Comparison of ENCODE assay signal across 21 cellular contexts in genomic region chr13:58935689-58936088, GRCh38.
"Had no signal": no experiment of that assay in that cellular context is flagged by ENCODE, and none has a peak within 500 bp of the region (broad histone marks: within the 10 kb centered on the region; RNA-seq: fewer than 3 reads in every experiment).

No MANE protein-coding gene starts in this region.

- H3K4me3 ChIP-seq: coronary artery, dorsolateral prefrontal cortex, esophagus muscularis mucosa, gastroesophageal sphincter, heart left ventricle, hepatocyte, left lung, lower lobe of right lung had no signal

- H2AFZ ChIP-seq: hepatocyte had no signal

- H3K4me2 ChIP-seq: hepatocyte had no signal

- H3K27me3 ChIP-seq: dorsolateral prefrontal cortex, esophagus muscularis mucosa, foreskin keratinocyte, gastroesophageal sphincter, heart left ventricle, hepatocyte, left lung had no signal

- H3K4me1 ChIP-seq: esophagus muscularis mucosa, foreskin keratinocyte, gastroesophageal sphincter, heart left ventricle, left lung, lower lobe of right lung had no signal

- H3K79me2 ChIP-seq: hepatocyte had no signal

- H3K9me3 ChIP-seq: esophagus muscularis mucosa, gastroesophageal sphincter, heart left ventricle, lower lobe of right lung had no signal

- ATAC-seq: foreskin keratinocyte, gastroesophageal sphincter, heart left ventricle, left cardiac atrium, left lung, left ventricle myocardium superior, lower lobe of right lung had no signal

- DNase-seq: dermis blood vessel endothelial cell; dorsolateral prefrontal cortex; effector CD4-positive, alpha-beta T cell; effector memory CD4-positive, alpha-beta T cell; foreskin keratinocyte; hypothalamus; immature natural killer cell; islet precursor cell; left cardiac atrium; left lung; left ventricle myocardium superior; lower lobe of right lung; mesenchymal stem cell had no signal

- H3K27ac ChIP-seq: coronary artery, dorsolateral prefrontal cortex, esophagus muscularis mucosa, foreskin keratinocyte, gastroesophageal sphincter, heart left ventricle, hepatocyte, left lung, lower lobe of right lung had no signal

- FAIRE-seq: colon, endothelial cell of umbilical vein, frontal cortex had no signal

- H3K36me3 ChIP-seq: esophagus muscularis mucosa, gastroesophageal sphincter, heart left ventricle, left lung, lower lobe of right lung had no signal
